ENCODE assay signal across 25 cellular contexts in genomic region chr15:39491917-39492490, GRCh38.
DNase-seq lines count a peak whose midpoint lies in the region; ATAC-seq and TF ChIP-seq lines count a peak whose summit lies in the region.
"Had no signal": no experiment of that assay in that cellular context is flagged by ENCODE, and none has a peak within 500 bp of the region (broad histone marks: within the 10 kb centered on the region; RNA-seq: fewer than 3 reads in every experiment).

No MANE protein-coding gene starts in this region.

- no peak overlapping the region for H2BK5ac ChIP-seq in mesendoderm (ENCODE audit: low read length)

- H3K4me1 ChIP-seq in esophagus muscularis mucosa (peaks cover 31 to 71% (median 65%) of the 10 kb centered on the region in 4 donors), mesendoderm (ENCODE audit: control insufficient read depth, low read depth, low read length) (no peaks in the 10 kb centered on the region), thoracic aorta (ENCODE audit: control insufficient read depth in 1 of 2, low read depth in 2 of 2) (peaks cover 3 to 5% of the 10 kb centered on the region in 2 donors)
- H3K4me1 ChIP-seq: Caco-2 had no signal

- H2BK120ac ChIP-seq in mesendoderm (ENCODE audit: low read depth, low read length), result peak overlapping the region; percentile 61

- H3K27ac ChIP-seq in esophagus muscularis mucosa (replicated peaks in 1 of 4) (peak overlapping the region; percentile 67 to 86 (median 75)), mesendoderm (ENCODE audit: low read depth, low read length) (no peak overlapping the region), thoracic aorta (peak overlapping the region; percentile 41 to 58)
- H3K27ac ChIP-seq: BLaER1 treated with 17β-estradiol and CSF1 and Interleukin-3, amounts not matched to agents 10 nM and 100 nM; RWPE1; WERI-Rb-1 had no signal

- TF ChIP-seq CTCF in esophagus muscularis mucosa (IDR thresholded peaks at IDR 0.05) (no peak), thoracic aorta (IDR thresholded peaks at IDR 0.05) (no peak)

- no peak overlapping the region for H4K8ac ChIP-seq in mesendoderm (ENCODE audit: low read depth, low read length)

- no peak for ATAC-seq in thoracic aorta (ENCODE audit: insufficient number of reproducible peaks, low FRiP score, low read depth)
- ATAC-seq in HG03280 (IDR thresholded peaks at IDR 0.05; ENCODE audit: unreplicated experiment), result no peak
- ATAC-seq: naive thymus-derived CD4-positive, alpha-beta T cell; SK-N-SH treated with all-trans-retinoic acid at 6 μM for 48 hours had no signal

- no peak for TF ChIP-seq POLR2A in esophagus muscularis mucosa (IDR thresholded peaks at IDR 0.05; ENCODE audit: low read depth)

- WGBS in esophagus muscularis mucosa, result 34% methylated on average over 3 of the region's 3 CpGs
- no CpG with 5 or more reads among the region's 3 CpGs for WGBS in mesendoderm (ENCODE audit: extremely low coverage, insufficient coverage, low lambda C conversion rate)

- peak; percentile 52 for TF ChIP-seq EP300 in esophagus muscularis mucosa (IDR thresholded peaks at IDR 0.05)

- H3K79me2 ChIP-seq in mesendoderm (ENCODE audit: control insufficient read depth, insufficient read depth, low read length), result no peaks in the 10 kb centered on the region

- H2AK5ac ChIP-seq in mesendoderm (ENCODE audit: low read length), result no peak overlapping the region

- no peak overlapping the region for H3K9ac ChIP-seq in mesendoderm (ENCODE audit: low read length)
- H3K9ac ChIP-seq: BLaER1 treated with 17β-estradiol and CSF1 and Interleukin-3, amounts not matched to agents 10 nM and 100 nM had no signal

- no peaks in the 10 kb centered on the region for H3K79me1 ChIP-seq in mesendoderm (ENCODE audit: low read length)

- no peak overlapping the region for H2BK15ac ChIP-seq in mesendoderm (replicated peaks; ENCODE audit: low read depth)

- DNase-seq in OCI-M1 (lab: John Stamatoyannopoulos, UW) (peak; percentile 52), esophagus muscularis mucosa (ENCODE audit: extremely low spot score) (no peak), mesendoderm (no peak), thoracic aorta (ENCODE audit: low spot score) (no peak), DMS153 (lab: John Stamatoyannopoulos, UW) (no peak)
- DNase-seq in activated effector memory CD4-positive, alpha-beta T cell treated with Interleukin-2 at 50 U/mL for 16 hours, result no peak
- DNase-seq: activated CD4-positive, alpha-beta T cell treated with anti-CD3 and anti-CD28 coated beads, Interleukin-2, amount 10 ng/mL, durations not matched to agents 24 days and 14 days; activated naive CD4-positive, alpha-beta T cell treated with Interleukin-2 at 50 U/mL for 16 hours; activated T-cell treated with anti-CD3 and anti-CD28 coated beads, Interleukin-2, amount 50 U/mL, for 48 hours; adrenal gland; Caco-2; glutamatergic neuron; HCEC 1CT; mesenchymal stem cell; naive thymus-derived CD4-positive, alpha-beta T cell; NCI-H1092; NCI-H1930; NCI-H345; NCI-H748 treated with DMSO at 0.1 percent for 48 hours; T-helper 2 cell; WERI-Rb-1 had no signal

- no peak overlapping the region for H3K4ac ChIP-seq in mesendoderm (ENCODE audit: low read depth, low read length)

- intact Hi-C loops in esophagus muscularis mucosa (cut with DNase I), result no loop called here

- no peak overlapping the region for H3K4me3 ChIP-seq in esophagus muscularis mucosa
- no peak overlapping the region for H3K4me3 ChIP-seq in mesendoderm (ENCODE audit: low read length)
- H3K4me3 ChIP-seq in thoracic aorta, result no peak overlapping the region
- H3K4me3 ChIP-seq: adrenal gland; BLaER1 treated with 17β-estradiol and CSF1 and Interleukin-3, amounts not matched to agents 10 nM and 100 nM had no signal

- H3K9me3 ChIP-seq in esophagus muscularis mucosa (no peaks in the 10 kb centered on the region), thoracic aorta (no peaks in the 10 kb centered on the region)
- H3K9me3 ChIP-seq: adrenal gland; BLaER1 treated with 17β-estradiol and CSF1 and Interleukin-3, amounts not matched to agents 10 nM and 100 nM; Caco-2 had no signal

- no peak overlapping the region for H3K4me2 ChIP-seq in mesendoderm (ENCODE audit: low read length)
- H3K4me2 ChIP-seq: BLaER1 treated with 17β-estradiol and CSF1 and Interleukin-3, amounts not matched to agents 10 nM and 100 nM had no signal

- H3K36me3 ChIP-seq in esophagus muscularis mucosa, result no peaks in the 10 kb centered on the region
- H3K36me3 ChIP-seq in mesendoderm (ENCODE audit: control insufficient read depth, insufficient read depth, low read length), result no peaks in the 10 kb centered on the region
- H3K36me3 ChIP-seq in thoracic aorta, result no peaks in the 10 kb centered on the region
- H3K36me3 ChIP-seq: adrenal gland; BLaER1 treated with 17β-estradiol and CSF1 and Interleukin-3, amounts not matched to agents 10 nM and 100 nM; WERI-Rb-1 had no signal

- H3K27me3 ChIP-seq in esophagus muscularis mucosa (no peaks in the 10 kb centered on the region), mesendoderm (ENCODE audit: insufficient read depth, low read length, poor library complexity) (no peaks in the 10 kb centered on the region), thoracic aorta (replicated peaks; ENCODE audit: insufficient read depth) (no peaks in the 10 kb centered on the region)
- H3K27me3 ChIP-seq: adrenal gland; BLaER1 treated with 17β-estradiol and CSF1 and Interleukin-3, amounts not matched to agents 10 nM and 100 nM had no signal

- H4K5ac ChIP-seq in mesendoderm (ENCODE audit: low read length), result no peak overlapping the region

- H3K23ac ChIP-seq in mesendoderm (ENCODE audit: low read length), result no peak overlapping the region

- no peak overlapping the region for H3K56ac ChIP-seq in mesendoderm (ENCODE audit: low read length)

- no peak overlapping the region for H3K18ac ChIP-seq in mesendoderm (ENCODE audit: low read length)
